10 cellular contexts compared by ENCODE assay signal in the genomic region with DNA sequence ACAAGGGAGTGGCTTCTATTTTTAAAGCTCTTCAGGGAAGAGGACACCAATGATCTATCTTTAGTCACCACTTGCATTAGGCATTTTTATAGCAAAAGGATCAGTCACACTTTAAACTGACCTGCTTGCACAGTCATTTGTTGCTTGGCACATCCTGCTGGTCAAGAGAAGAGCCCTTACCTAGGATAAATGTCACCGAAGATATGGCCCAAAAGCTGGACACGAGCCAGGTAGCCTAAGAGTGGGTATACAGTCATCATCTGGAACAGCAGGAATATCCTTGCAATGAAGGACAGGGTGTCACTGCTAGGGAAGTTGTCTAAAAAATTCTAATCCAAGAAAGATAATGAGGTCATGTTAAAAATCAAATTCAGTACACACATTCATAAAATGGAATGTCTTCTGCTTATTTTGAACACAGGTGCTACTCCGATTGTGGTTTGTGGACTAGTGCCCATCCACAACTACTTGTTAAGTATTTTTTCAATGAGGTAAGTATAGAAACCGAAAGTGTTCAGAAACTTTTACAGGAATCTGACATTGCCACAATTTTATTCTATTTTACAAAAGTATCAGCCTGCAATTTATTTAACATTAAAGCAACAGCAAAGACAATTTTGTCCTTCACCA.
DNase-seq lines count a peak whose midpoint lies in the region; ATAC-seq, FAIRE-seq and TF ChIP-seq lines count a peak whose summit lies in the region.
"Had no signal": no experiment of that assay in that cellular context is flagged by ENCODE, and none has a peak within 500 bp of the region (broad histone marks: within the 10 kb centered on the region; RNA-seq: fewer than 3 reads in every experiment).

No MANE protein-coding gene starts in this region.

- H3K4me1 ChIP-seq in MM.1S (ENCODE audit: low read length): peaks cover 22% of the 10 kb centered on the region
- H3K4me1 ChIP-seq in muscle layer of duodenum (ENCODE audit: control insufficient read depth in 1 of 2, insufficient read depth in 2 of 2, low read length in 2 of 2): peaks cover 6 to 38% of the 10 kb centered on the region in 2 donors

- DNase-seq in COLO668 (lab: John Stamatoyannopoulos, UW; ENCODE audit: unreplicated experiment): peak; percentile 31
- DNase-seq in MM.1S: peak; percentile 84
- peak; percentile 31 for DNase-seq in bronchial epithelial cell (ENCODE audit: low read depth)
- no peak for DNase-seq in NCI-H526 treated with DMSO at 0.1 percent for 48 hours (lab: John Stamatoyannopoulos, UW)
- DNase-seq in NCI-H226: no peak

- peak overlapping the region; percentile 63 for H3K4me2 ChIP-seq in MM.1S (ENCODE audit: low read depth, low read length)

- H3K27ac ChIP-seq in MM.1S (ENCODE audit: low read length) (peak overlapping the region; percentile 13; the same call in 1 of the 2 replicates), muscle layer of duodenum (ENCODE audit: low read length) (peak overlapping the region; percentile 65)

- peaks cover 12% of the 10 kb centered on the region for H3F3A ChIP-seq in MM.1S (ENCODE audit: insufficient read depth, low read length)

- H3K36me3 ChIP-seq in MM.1S (replicated peaks; ENCODE audit: insufficient read depth, low read length) (no peaks in the 10 kb centered on the region), bronchial epithelial cell (ENCODE audit: control insufficient read depth, insufficient read depth, low read length) (no peaks in the 10 kb centered on the region), muscle layer of duodenum (ENCODE audit: control insufficient read depth in 1 of 2, insufficient read depth in 2 of 2, low read length in 2 of 2) (no peaks in the 10 kb centered on the region)

- H3K9me2 ChIP-seq in MM.1S (replicated peaks; ENCODE audit: insufficient read depth, low read length): no peaks in the 10 kb centered on the region

- H3K27me3 ChIP-seq in MM.1S (replicated peaks; ENCODE audit: insufficient read depth, low read length) (peaks cover 23% of the 10 kb centered on the region), bronchial epithelial cell (ENCODE audit: control insufficient read depth, insufficient read depth, low read length) (no peaks in the 10 kb centered on the region), muscle layer of duodenum (ENCODE audit: low read depth, low read length) (no peaks in the 10 kb centered on the region)

- H2AFZ ChIP-seq in MM.1S (ENCODE audit: low read length): no peak overlapping the region

- H3K9me3 ChIP-seq in MM.1S (replicated peaks; ENCODE audit: insufficient read depth, low read length) (no peaks in the 10 kb centered on the region), muscle layer of duodenum (ENCODE audit: control insufficient read depth in 1 of 2, low read length in 2 of 2) (no peaks in the 10 kb centered on the region)

- FAIRE-seq in bronchial epithelial cell (lab: Jason Lieb, UNC): no peak

- no peak overlapping the region for H3K9ac ChIP-seq in MM.1S (ENCODE audit: low read length)

- TF ChIP-seq CTCF in MM.1S (IDR thresholded peaks at IDR 0.05; ENCODE audit: low read length) (no peak), bronchial epithelial cell (IDR thresholded peaks at IDR 0.05; ENCODE audit: insufficient read depth, low read length, severe bottlenecking) (no peak)

- H3K4me3 ChIP-seq in MM.1S (ENCODE audit: low read length) (no peak overlapping the region), bronchial epithelial cell (ENCODE audit: low read depth, low read length) (no peak overlapping the region), muscle layer of duodenum (ENCODE audit: low read depth in 1 of 2, low read length in 2 of 2) (peak overlapping the region in 1 of 2 donors; percentile 5)

- peaks cover 4% of the 10 kb centered on the region; the same call in 1 of the 2 replicates for H4K20me1 ChIP-seq in MM.1S (ENCODE audit: insufficient read depth, low read length)

- ATAC-seq in GM19351 (IDR thresholded peaks at IDR 0.05; ENCODE audit: unreplicated experiment) (no peak), HG02885 (IDR thresholded peaks at IDR 0.05; ENCODE audit: poor library complexity, unreplicated experiment) (no peak)
- ATAC-seq: natural killer cell treated with Interleukin-12 subunit alpha and Interleukin-12 subunit beta and Interleukin-15 and Interleukin-18, amount 100 ng/mL, for 72 hours; Panc1 had no signal

- H3K79me2 ChIP-seq in MM.1S (ENCODE audit: low read length): no peaks in the 10 kb centered on the region

Comparison
In these comparisons a context has a peak if more than half of its experiments do, and no peak if none do; other contexts are left out.
1. DNase-seq: peak in COLO668 (single experiment), MM.1S (single experiment) and bronchial epithelial cell (single experiment); none in NCI-H526 treated with DMSO at 0.1 percent for 48 hours (single experiment) and NCI-H226 (single experiment).